1 cellular context compared by ENCODE assay signal in the genomic region with DNA sequence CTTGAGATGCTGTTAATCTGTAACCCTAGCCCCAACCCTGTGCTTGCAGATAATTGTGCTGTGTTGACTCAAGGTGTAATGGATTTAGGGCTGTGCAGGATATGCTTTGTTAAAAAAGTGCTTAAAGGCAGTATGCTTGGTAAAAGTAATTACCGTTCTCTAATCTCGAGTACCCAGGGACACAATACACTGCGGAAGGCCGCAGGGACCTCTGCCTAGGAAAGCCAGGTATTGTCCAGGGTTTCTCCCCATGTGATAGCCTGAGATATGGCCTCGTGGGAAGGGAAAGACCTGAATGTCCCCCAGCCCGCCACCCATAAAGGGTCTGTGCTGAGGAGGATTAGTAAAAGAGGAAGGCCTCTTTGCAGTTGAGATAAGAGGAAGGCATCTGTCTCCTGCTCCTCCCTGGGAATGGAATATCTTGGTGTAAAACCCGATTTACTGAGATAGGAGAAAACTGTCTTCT.
TF ChIP-seq lines count a peak whose summit lies in the region.
"Not testable (repeated sequence)": the region's sequence is repeated elsewhere in the genome, so short reads cannot be mapped to it uniquely, and the experiment has no call there.

No MANE protein-coding gene starts in this region.

TF ChIP-seq in K562, 482 proteins besides CTCF, POLR2A, EP300 and RAD21 (continued from another document):
- TF ChIP-seq POLR2AphosphoS5 (IDR thresholded peaks at IDR 0.05; ENCODE audit: control insufficient read depth, insufficient read depth, low read depth, low read length) (peak; percentile 72), SPI1 (IDR thresholded peaks at IDR 0.05; ENCODE audit: borderline replicate concordance, low read depth, low read length) (peak; percentile 85), TCF3 (CRISPR knock-in tag; IDR thresholded peaks at IDR 0.05) (peak; percentile 97), PML (IDR thresholded peaks at IDR 0.05; ENCODE audit: low read length) (peak; percentile 75; the same call in 1 of the 2 replicates), ZNF263 (CRISPR knock-in tag; IDR thresholded peaks at IDR 0.05; ENCODE audit: borderline replicate concordance) (peak; percentile 42; the same call in 1 of the 2 replicates), NCOA2 (IDR thresholded peaks at IDR 0.05; ENCODE audit: partially characterized antibody in 2 of 2) (peak in 1 of 2 experiments; percentile 53), PHB2 (IDR thresholded peaks at IDR 0.05; ENCODE audit: low read depth) (peak; percentile 59; the same call in 1 of the 2 replicates), TBL1XR1 (IDR thresholded peaks at IDR 0.05; ENCODE audit: low read length in 2 of 2) (0 out of 4 replicates have a peak, but pooled peaks of 1 of the 2 experiments have one; percentile 17), MTA2 (IDR thresholded peaks at IDR 0.05; ENCODE audit: low read depth) (peak; percentile 86), DPF2 (IDR thresholded peaks at IDR 0.05) (peak; percentile 77), NCOR1 (IDR thresholded peaks at IDR 0.05) (peak; percentile 90), STAT5A (IDR thresholded peaks at IDR 0.05; ENCODE audit: borderline replicate concordance, low read length) (peak; percentile 33; the same call in 1 of the 2 replicates), ADNP (tag; IDR thresholded peaks at IDR 0.05) (peak; percentile 19; the same call in 1 of the 2 replicates)
- TF ChIP-seq, protein P1, sequence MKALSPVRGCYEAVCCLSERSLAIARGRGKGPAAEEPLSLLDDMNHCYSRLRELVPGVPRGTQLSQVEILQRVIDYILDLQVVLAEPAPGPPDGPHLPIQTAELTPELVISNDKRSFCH (CRISPR knock-in tag; IDR thresholded peaks at IDR 0.05): not testable (repeated sequence)
- TF ChIP-seq, protein P1 (tag; IDR thresholded peaks at IDR 0.05): peak; percentile 83
- TF ChIP-seq, protein P2, sequence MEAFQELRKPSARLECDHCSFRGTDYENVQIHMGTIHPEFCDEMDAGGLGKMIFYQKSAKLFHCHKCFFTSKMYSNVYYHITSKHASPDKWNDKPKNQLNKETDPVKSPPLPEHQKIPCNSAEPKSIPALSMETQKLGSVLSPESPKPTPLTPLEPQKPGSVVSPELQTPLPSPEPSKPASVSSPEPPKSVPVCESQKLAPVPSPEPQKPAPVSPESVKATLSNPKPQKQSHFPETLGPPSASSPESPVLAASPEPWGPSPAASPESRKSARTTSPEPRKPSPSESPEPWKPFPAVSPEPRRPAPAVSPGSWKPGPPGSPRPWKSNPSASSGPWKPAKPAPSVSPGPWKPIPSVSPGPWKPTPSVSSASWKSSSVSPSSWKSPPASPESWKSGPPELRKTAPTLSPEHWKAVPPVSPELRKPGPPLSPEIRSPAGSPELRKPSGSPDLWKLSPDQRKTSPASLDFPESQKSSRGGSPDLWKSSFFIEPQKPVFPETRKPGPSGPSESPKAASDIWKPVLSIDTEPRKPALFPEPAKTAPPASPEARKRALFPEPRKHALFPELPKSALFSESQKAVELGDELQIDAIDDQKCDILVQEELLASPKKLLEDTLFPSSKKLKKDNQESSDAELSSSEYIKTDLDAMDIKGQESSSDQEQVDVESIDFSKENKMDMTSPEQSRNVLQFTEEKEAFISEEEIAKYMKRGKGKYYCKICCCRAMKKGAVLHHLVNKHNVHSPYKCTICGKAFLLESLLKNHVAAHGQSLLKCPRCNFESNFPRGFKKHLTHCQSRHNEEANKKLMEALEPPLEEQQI (IDR thresholded peaks at IDR 0.05): peak; percentile 76; the same call in 1 of the 2 replicates
